ENCODE assay signal across 2 cellular contexts in genomic region chr17:48618366-48618896, GRCh38.
TF ChIP-seq lines count a peak whose summit lies in the region.

No MANE protein-coding gene starts in this region.

TF ChIP-seq in GM12891, 5 proteins besides CTCF, POLR2A, EP300 and RAD21:
- TF ChIP-seq SPI1 (IDR thresholded peaks at IDR 0.05; ENCODE audit: low read depth, low read length) = no peak

TF ChIP-seq in GM12878, 131 proteins besides CTCF, POLR2A, EP300 and RAD21 (continues in another document):
- no peak for TF ChIP-seq CBFB (IDR thresholded peaks at IDR 0.05; ENCODE audit: low read depth)
- no peak for TF ChIP-seq RAD51 (IDR thresholded peaks at IDR 0.05)
- no peak for TF ChIP-seq NRF1 (conservative IDR thresholded peaks at IDR 0.05; ENCODE audit: low read depth, low read length)
- TF ChIP-seq RFX5 (IDR thresholded peaks at IDR 0.05; ENCODE audit: low read depth, low read length) = no peak
- TF ChIP-seq HDGF (IDR thresholded peaks at IDR 0.05) = no peak
- no peak for TF ChIP-seq BACH1 (IDR thresholded peaks at IDR 0.05; ENCODE audit: borderline replicate concordance)
- 0 out of 2 replicates have a peak, but pooled peaks have one; percentile 17 for TF ChIP-seq MYB (IDR thresholded peaks at IDR 0.05; ENCODE audit: borderline replicate concordance, low read depth, low read length)
- no peak for TF ChIP-seq SKIL (IDR thresholded peaks at IDR 0.05; ENCODE audit: low read depth, poor library complexity, severe bottlenecking)
- TF ChIP-seq POLR2AphosphoS2 (IDR thresholded peaks at IDR 0.05; ENCODE audit: low read depth, low read length) = no peak
- no peak for TF ChIP-seq NKRF (conservative IDR thresholded peaks at IDR 0.05)
- peak; percentile 87 for TF ChIP-seq TCF12 (IDR thresholded peaks at IDR 0.05; ENCODE audit: low read depth, low read length)
- TF ChIP-seq PML (IDR thresholded peaks at IDR 0.05; ENCODE audit: low read length) = no peak
- TF ChIP-seq GATAD2B (conservative IDR thresholded peaks at IDR 0.05; ENCODE audit: low read depth) = 0 out of 2 replicates have a peak, but pooled peaks have one; percentile 18
- 0 out of 2 replicates have a peak, but pooled peaks have one; percentile 66 for TF ChIP-seq STAT1 (conservative IDR thresholded peaks at IDR 0.05)
- TF ChIP-seq PKNOX1 (IDR thresholded peaks at IDR 0.05) = no peak
- no peak for TF ChIP-seq NR2C1 (IDR thresholded peaks at IDR 0.05)
- TF ChIP-seq NBN (IDR thresholded peaks at IDR 0.05) = no peak
- TF ChIP-seq KLF5 (IDR thresholded peaks at IDR 0.05; ENCODE audit: partially characterized antibody) = no peak
- no peak for TF ChIP-seq CEBPB (IDR thresholded peaks at IDR 0.05; ENCODE audit: borderline replicate concordance in 1 of 2, low read depth in 2 of 2, low read length in 2 of 2)
- no peak for TF ChIP-seq CBX3 (IDR thresholded peaks at IDR 0.05; ENCODE audit: borderline replicate concordance, low read depth)
- no peak for TF ChIP-seq ZNF217 (IDR thresholded peaks at IDR 0.05)
- TF ChIP-seq SPI1 (IDR thresholded peaks at IDR 0.05; ENCODE audit: borderline replicate concordance, insufficient read depth, low read depth, low read length) = no peak
- no peak for TF ChIP-seq ZBTB4 (CRISPR knock-in tag; IDR thresholded peaks at IDR 0.05)
- TF ChIP-seq SMC3 (IDR thresholded peaks at IDR 0.05; ENCODE audit: borderline replicate concordance, low read length) = peak; percentile 88
- TF ChIP-seq ZNF687 (IDR thresholded peaks at IDR 0.05) = no peak
- no peak for TF ChIP-seq SREBF2 (IDR thresholded peaks at IDR 0.05; ENCODE audit: low read length)
- no peak for TF ChIP-seq RCOR1 (conservative IDR thresholded peaks at IDR 0.05; ENCODE audit: low read depth, low read length)
- TF ChIP-seq KAT2A (conservative IDR thresholded peaks at IDR 0.05; ENCODE audit: control insufficient read depth, low read depth, low read length) = no peak
- no peak for TF ChIP-seq TAF1 (IDR thresholded peaks at IDR 0.05; ENCODE audit: borderline replicate concordance, low read depth, low read length)
- TF ChIP-seq BMI1 (IDR thresholded peaks at IDR 0.05; ENCODE audit: borderline replicate concordance) = peak; percentile 59; the same call in 1 of the 2 replicates
- TF ChIP-seq MAX (IDR thresholded peaks at IDR 0.05; ENCODE audit: low read depth, low read length) = no peak
- TF ChIP-seq TCF3 (IDR thresholded peaks at IDR 0.05; ENCODE audit: borderline replicate concordance, insufficient read depth, low read depth, low read length) = no peak; the same call in 1 of the 2 replicates
- TF ChIP-seq EZH2 (IDR thresholded peaks at IDR 0.05; ENCODE audit: borderline replicate concordance, control insufficient read depth, low read depth, low read length) = peak; percentile 99; the same call in 1 of the 2 replicates
- no peak for TF ChIP-seq FOS (IDR thresholded peaks at IDR 0.05; ENCODE audit: borderline replicate concordance, extremely low read depth, insufficient read length)
- TF ChIP-seq IKZF2 (IDR thresholded peaks at IDR 0.05) = 0 out of 4 replicates have a peak, but pooled peaks of 1 of the 2 experiments have one; percentile 14
- TF ChIP-seq E2F4 (IDR thresholded peaks at IDR 0.05; ENCODE audit: low read depth, low read length) = no peak
- no peak for TF ChIP-seq ASH2L (IDR thresholded peaks at IDR 0.05; ENCODE audit: borderline replicate concordance, low read depth)
- no peak for TF ChIP-seq ATF2 (IDR thresholded peaks at IDR 0.05; ENCODE audit: low read length)
- no peak for TF ChIP-seq NFYA (IDR thresholded peaks at IDR 0.05; ENCODE audit: borderline replicate concordance, low read depth, low read length)
- TF ChIP-seq ZNF274 (IDR thresholded peaks at IDR 0.05; ENCODE audit: insufficient read depth, insufficient read length) = no peak
- no peak for TF ChIP-seq USF1 (IDR thresholded peaks at IDR 0.05; ENCODE audit: borderline replicate concordance, extremely low read length, insufficient read depth, low read depth, low read length)
- TF ChIP-seq RB1 (IDR thresholded peaks at IDR 0.05; ENCODE audit: borderline replicate concordance) = no peak
- no peak for TF ChIP-seq SMAD5 (IDR thresholded peaks at IDR 0.05; ENCODE audit: low read depth)
- no peak for TF ChIP-seq LARP7 (IDR thresholded peaks at IDR 0.05)
- TF ChIP-seq YY1 (IDR thresholded peaks at IDR 0.05; ENCODE audit: low read depth, low read length) = peak; percentile 73
- TF ChIP-seq SIN3A (IDR thresholded peaks at IDR 0.05; ENCODE audit: low read depth, low read length) = no peak
- TF ChIP-seq EGR1 (IDR thresholded peaks at IDR 0.05; ENCODE audit: borderline replicate concordance in 1 of 2, low read depth in 2 of 2, low read length in 2 of 2) = no peak
- TF ChIP-seq HCFC1 (IDR thresholded peaks at IDR 0.05; ENCODE audit: low read length) = no peak
- TF ChIP-seq SUZ12 (IDR thresholded peaks at IDR 0.05; ENCODE audit: unreplicated experiment) = no peak
- TF ChIP-seq IKZF1 (conservative IDR thresholded peaks at IDR 0.05) = no peak; the same call in 1 of the 2 replicates
- no peak for TF ChIP-seq MXI1 (IDR thresholded peaks at IDR 0.05; ENCODE audit: low read depth, low read length)
